ENCODE assay signal across 1 cellular context in genomic region chr3:186339180-186339912, GRCh38.
A peak's percentile ranks its signal among the peaks of the same experiment; 100 is the strongest.
TF ChIP-seq lines count a peak whose summit lies in the region.

No MANE protein-coding gene starts in this region.

TF ChIP-seq in HepG2, 621 proteins besides CTCF, POLR2A, EP300 and RAD21 (continued from another document):
- 0 out of 2 replicates have a peak, but pooled peaks have one; percentile 11 for TF ChIP-seq MAFF (IDR thresholded peaks at IDR 0.05; ENCODE audit: low read depth, low read length)
